In genomic region chr1:154304664-154305337, GRCh38 we compare ENCODE assay signal across 14 cellular contexts. TPM values are rescaled to one million over a fixed set of nuclear protein-coding genes. Genes with fewer than 3 reads are reported as not detected.
A peak's percentile ranks its signal among the peaks of the same experiment; 100 is the strongest.
DNase-seq lines count a peak whose midpoint lies in the region; ATAC-seq, FAIRE-seq and TF ChIP-seq lines count a peak whose summit lies in the region.
"Had no signal": no experiment of that assay in that cellular context is flagged by ENCODE, and none has a peak within 500 bp of the region (broad histone marks: within the 10 kb centered on the region; RNA-seq: fewer than 3 reads in every experiment).

No MANE protein-coding gene starts in this region.

- no peak for TF ChIP-seq CTCF in GM12865 (IDR thresholded peaks at IDR 0.05; ENCODE audit: insufficient read depth, low read depth, low read length, missing control alignments)

- H3K4me3 Mint-ChIP-seq in activated T-cell treated with anti-CD3 and anti-CD28 coated beads, Interleukin-2, amount 50 U/mL, for 4 hours: no peak overlapping the region

- no peak overlapping the region for H3K4me3 ChIP-seq in GM12865 (ENCODE audit: low read depth, low read length)

- H3K4me1 Mint-ChIP-seq in activated T-cell treated with anti-CD3 and anti-CD28 coated beads, Interleukin-2, amount 50 U/mL, for 4 hours (ENCODE audit: low read depth): peaks cover 22% of the 10 kb centered on the region

- H3K27me3 Mint-ChIP-seq in activated T-cell treated with anti-CD3 and anti-CD28 coated beads, Interleukin-2, amount 50 U/mL, for 4 hours (ENCODE audit: low read depth): no peaks in the 10 kb centered on the region

- H3K36me3 Mint-ChIP-seq in activated T-cell treated with anti-CD3 and anti-CD28 coated beads, Interleukin-2, amount 50 U/mL, for 4 hours (ENCODE audit: insufficient read depth): no peaks in the 10 kb centered on the region

- no peak for TF ChIP-seq POLR2A in GM12892 (IDR thresholded peaks at IDR 0.05; ENCODE audit: low read depth, low read length)

- no peaks in the 10 kb centered on the region for H3K9me3 Mint-ChIP-seq in activated T-cell treated with anti-CD3 and anti-CD28 coated beads, Interleukin-2, amount 50 U/mL, for 4 hours

- peak; percentile 58 for ATAC-seq in HG02759 (IDR thresholded peaks at IDR 0.05; ENCODE audit: unreplicated experiment)
- peak; percentile 93 for ATAC-seq in activated T-cell treated with anti-CD3 and anti-CD28 coated beads, Interleukin-2, amount 50 U/mL, for 4 hours
- ATAC-seq in GM18858 (IDR thresholded peaks at IDR 0.05; ENCODE audit: unreplicated experiment): no peak
- ATAC-seq in GM18907 (IDR thresholded peaks at IDR 0.05; ENCODE audit: unreplicated experiment): no peak
- ATAC-seq: SK-N-SH treated with all-trans-retinoic acid at 6 μM for 48 hours had no signal

- no peak for FAIRE-seq in GM12892 (lab: Jason Lieb, UNC)
- FAIRE-seq: HTR-8/SVneo had no signal

- DNase-seq in GM12865 (ENCODE audit: low read depth) (peak; percentile 74), renal cortical epithelial cell (ENCODE audit: low read depth) (peak; percentile 16), GM12892 (ENCODE audit: insufficient read length) (no peak), NCI-H345 (lab: John Stamatoyannopoulos, UW) (no peak)
- peak; percentile 6 for DNase-seq in activated T-cell treated with anti-CD3 and anti-CD28 coated beads, Interleukin-2, amount 50 U/mL, for 4 hours
- DNase-seq: Caco-2, erythroblast, NCI-H1092, NCI-H774 had no signal

RNA-seq across cellular contexts. Expression of gene AQP10, which starts 16.1 kb away (rescaled TPM):
- total RNA-seq in activated T-cell treated with anti-CD3 and anti-CD28 coated beads, Interleukin-2, amount 50 U/mL, for 4 hours: not detected
- not detected in 2 replicates for total RNA-seq in renal cortical epithelial cell
- polyA plus RNA-seq in GM12892 (2012; ENCODE audit: missing spikeins): not detected

RNA-seq across cellular contexts. Expression of gene ATP8B2, which starts 20.5 kb away (rescaled TPM):
- total RNA-seq in activated T-cell treated with anti-CD3 and anti-CD28 coated beads, Interleukin-2, amount 50 U/mL, for 4 hours: 10 to 100 TPM; 73.1 to 74.9 (median 73.4) TPM
- total RNA-seq in renal cortical epithelial cell: 46.3 and 58.7 TPM in 2 replicates
- 6.1 TPM for polyA plus RNA-seq in GM12892 (2012; ENCODE audit: missing spikeins)

RNA-seq across cellular contexts. Expression of gene HAX1, which starts 32.4 kb away (rescaled TPM):
- 100 to 1,000 TPM; 131 to 178 (median 157) TPM for total RNA-seq in activated T-cell treated with anti-CD3 and anti-CD28 coated beads, Interleukin-2, amount 50 U/mL, for 4 hours
- 46.1 and 132 TPM in 2 replicates for total RNA-seq in renal cortical epithelial cell
- polyA plus RNA-seq in GM12892 (2012; ENCODE audit: missing spikeins): 107 TPM

Comparison
In these comparisons a context has a peak if more than half of its experiments do, and no peak if none do; other contexts are left out.
1. DNase-seq: peak in GM12865 (single experiment), activated T-cell treated with anti-CD3 and anti-CD28 coated beads, Interleukin-2, amount 50 U/mL, for 4 hours (single experiment) and renal cortical epithelial cell (single experiment); none in GM12892 (single experiment) and NCI-H345 (single experiment).
2. ATAC-seq: peak in HG02759 (single experiment) and activated T-cell treated with anti-CD3 and anti-CD28 coated beads, Interleukin-2, amount 50 U/mL, for 4 hours (2 of 2); none in GM18858 (single experiment) and GM18907 (single experiment).